In the genomic region with DNA sequence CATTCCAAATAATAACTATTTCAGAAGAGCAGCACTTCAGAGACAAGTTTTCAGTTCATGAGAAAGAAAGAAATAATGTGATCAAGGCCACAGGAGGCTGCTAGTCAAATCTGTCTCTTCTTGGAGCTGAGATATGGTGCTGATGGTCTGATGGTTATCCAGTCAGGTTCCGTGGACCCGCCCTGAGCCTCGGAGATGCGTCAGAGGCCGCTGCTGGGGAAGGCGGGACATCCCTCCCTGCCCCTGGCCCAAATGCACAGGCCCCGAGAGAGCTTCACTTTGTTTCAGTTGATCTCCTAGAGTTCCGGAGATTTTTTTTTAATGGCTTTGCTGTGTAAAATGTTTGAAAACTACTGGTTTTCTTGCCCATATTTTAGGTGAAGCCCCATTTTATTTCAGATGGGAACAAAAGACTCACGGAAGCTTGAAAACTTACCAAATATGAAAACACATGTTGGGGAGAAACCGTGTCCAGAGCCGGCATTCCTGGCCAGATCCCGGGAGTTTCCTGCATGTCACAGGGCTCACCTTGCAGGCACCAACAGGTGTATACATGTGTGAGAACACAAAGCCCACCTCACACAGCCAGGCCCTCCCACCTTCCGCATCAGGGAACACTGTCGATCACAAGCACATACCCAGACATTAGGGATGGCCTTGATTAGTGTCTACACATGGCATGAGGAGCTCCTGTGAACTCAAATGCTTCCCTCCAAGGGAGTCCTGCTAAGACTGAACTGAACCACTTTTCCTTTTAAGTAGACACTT, we compare ENCODE assay signal across 22 cellular contexts.
"Had no signal": no experiment of that assay in that cellular context is flagged by ENCODE, and none has a peak within 500 bp of the region (broad histone marks: within the 10 kb centered on the region; RNA-seq: fewer than 3 reads in every experiment).

No MANE protein-coding gene starts in this region.

- H3K36me3 Mint-ChIP-seq: mesothelial cell of epicardium, natural killer cell had no signal

- H3K27me3 ChIP-seq: ovary, upper lobe of left lung had no signal

- H3K4me3 ChIP-seq: dorsolateral prefrontal cortex, esophagus squamous epithelium, gastroesophageal sphincter, ovary, upper lobe of left lung had no signal

- H3K9me3 Mint-ChIP-seq: central memory CD8-positive, alpha-beta T cell; mesothelial cell of epicardium; natural killer cell; neural crest cell had no signal

- H3K4me1 ChIP-seq: esophagus squamous epithelium, gastroesophageal sphincter, upper lobe of left lung had no signal

- H3K27ac ChIP-seq: dorsolateral prefrontal cortex, epithelial cell of prostate, esophagus squamous epithelium, gastroesophageal sphincter, ovary, upper lobe of left lung had no signal

- H3K36me3 ChIP-seq: esophagus squamous epithelium, gastroesophageal sphincter, ovary, upper lobe of left lung had no signal

- H3K4me3 Mint-ChIP-seq: central memory CD8-positive, alpha-beta T cell; mesothelial cell of epicardium; natural killer cell; neural crest cell had no signal

- H3K9me3 ChIP-seq: esophagus squamous epithelium, gastroesophageal sphincter, ovary, upper lobe of left lung had no signal

- ATAC-seq: gastroesophageal sphincter, left colon, natural killer cell, right cardiac atrium had no signal

- H3K4me1 Mint-ChIP-seq: central memory CD8-positive, alpha-beta T cell; mesothelial cell of epicardium; natural killer cell had no signal

- H3K27ac Mint-ChIP-seq: mesothelial cell of epicardium, natural killer cell, progenitor cell of endocrine pancreas had no signal

- DNase-seq: cortex of kidney; dorsolateral prefrontal cortex; effector memory CD4-positive, alpha-beta T cell; esophagus squamous epithelium; foreskin fibroblast; glutamatergic neuron; left colon; mammary epithelial cell; natural killer cell; ovary; right cardiac atrium; small intestine; stimulated activated CD4-positive, alpha-beta T cell treated with anti-CD3 and anti-CD28 coated beads, Interleukin-12 subunit alpha, Interleukin-12 subunit beta, amount 100 ng/mL, for 4 hours; stimulated activated CD4-positive, alpha-beta T cell treated with anti-CD3 and anti-CD28 coated beads, Interleukin-2, amount 100 ng/mL, for 48 hours; stimulated activated naive CD4-positive, alpha-beta T cell treated with Interleukin-2 at 50 U/mL for 16 hours; upper lobe of left lung had no signal

- H3K27me3 Mint-ChIP-seq: central memory CD8-positive, alpha-beta T cell; progenitor cell of endocrine pancreas had no signal
